In the genomic region with DNA sequence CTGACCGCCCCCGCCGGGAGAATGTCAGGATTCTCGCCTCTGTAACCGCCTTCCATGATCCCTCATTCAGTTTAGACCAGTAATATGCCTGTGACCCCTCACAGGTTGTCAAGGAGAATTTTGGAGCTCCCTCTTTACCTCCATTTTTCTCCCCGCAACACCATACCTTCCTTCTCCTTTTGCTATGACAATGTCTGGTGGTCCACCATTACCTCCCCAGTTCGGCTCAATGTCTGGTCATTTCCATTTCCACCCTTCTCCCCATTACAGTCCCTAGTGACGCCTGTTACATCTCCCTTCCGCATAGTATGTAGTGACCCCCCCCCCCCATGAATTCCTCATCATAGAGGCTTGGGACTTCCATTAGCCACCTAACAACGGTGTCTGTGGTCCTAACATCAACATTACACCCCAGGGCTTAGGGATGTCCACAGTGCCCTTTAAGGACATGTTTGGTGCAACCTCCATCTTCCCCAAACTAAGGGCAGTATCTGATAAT, we compare ENCODE assay signal across 8 cellular contexts. TPM values are rescaled to one million over a fixed set of nuclear protein-coding genes. Genes with fewer than 3 reads are reported as not detected.
A peak's percentile ranks its signal among the peaks of the same experiment; 100 is the strongest.
DNase-seq lines count a peak whose midpoint lies in the region; ATAC-seq and TF ChIP-seq lines count a peak whose summit lies in the region.

No MANE protein-coding gene starts in this region.

- H3K79me2 ChIP-seq in mammary epithelial cell (ENCODE audit: insufficient read depth, low read length) = peaks cover 24% of the 10 kb centered on the region

- H3K4me1 Mint-ChIP-seq in stimulated activated naive CD8-positive, alpha-beta T cell treated with anti-CD3 and anti-CD28 coated beads, Interleukin-15, Interleukin-2, amounts not matched to agents 100 ng/mL and 50 ng/mL, for 24 hours (ENCODE audit: low read depth) = peaks cover 42% of the 10 kb centered on the region

- no peak for TF ChIP-seq CTCF in mammary epithelial cell (conservative IDR thresholded peaks at IDR 0.05 in 1 of 2, IDR thresholded peaks at IDR 0.05 in 1 of 2; ENCODE audit: extremely low read depth in 1 of 2, insufficient read depth in 1 of 2, low read depth in 1 of 2, low read length in 2 of 2)

- H3K4me3 ChIP-seq in mammary epithelial cell (replicated peaks in 1 of 3; ENCODE audit: insufficient read depth in 1 of 3, low read depth in 2 of 3, low read length in 3 of 3) = peak overlapping the region; percentile 72 to 76 (median 72)
- H3K4me3 ChIP-seq in mononuclear cell (ENCODE audit: low read length) = peak overlapping the region; percentile 71
- peak overlapping the region; percentile 25 to 76 for H3K4me3 ChIP-seq in aorta (ENCODE audit: low read length in 2 of 2)

- H3K36me3 Mint-ChIP-seq in stimulated activated naive CD8-positive, alpha-beta T cell treated with anti-CD3 and anti-CD28 coated beads, Interleukin-15, Interleukin-2, amounts not matched to agents 100 ng/mL and 50 ng/mL, for 24 hours (ENCODE audit: low read depth) = peaks cover 18% of the 10 kb centered on the region

- H3K4me1 ChIP-seq in mammary epithelial cell (ENCODE audit: insufficient read depth, low read length) = peaks cover 8% of the 10 kb centered on the region
- H3K4me1 ChIP-seq in mononuclear cell (ENCODE audit: insufficient read depth, low read length) = peaks cover 43% of the 10 kb centered on the region
- no peaks in the 10 kb centered on the region for H3K4me1 ChIP-seq in aorta (ENCODE audit: control insufficient read depth in 1 of 2, insufficient read depth in 2 of 2, low read length in 2 of 2)

- WGBS in mammary epithelial cell (ENCODE audit: low coverage, missing lambda C conversion rate) = 29% methylated on average over 10 of the region's 10 CpGs
- WGBS in aorta, 2 donors = 2 to 24% methylated on average over 10 of the region's 10 CpGs

- in situ Hi-C loops in mammary epithelial cell (cut with MboI; ENCODE audit: low sequenced_read_pairs in 2 of 2) = loop anchor here in 1 of 2 donors (10.0 kb wide), 1 partner anchor 83 kb away; no protein-coding TSS in a partner anchor

- no TSS peak for BruUV-seq in mammary epithelial cell (replicated peaks; lab: Mats Ljungman, UMichigan)

- H4K20me1 ChIP-seq in mammary epithelial cell (ENCODE audit: insufficient read depth, low read length) = no peaks in the 10 kb centered on the region

- peak overlapping the region; percentile 90 for H3K4me3 Mint-ChIP-seq in stimulated activated naive CD8-positive, alpha-beta T cell treated with anti-CD3 and anti-CD28 coated beads, Interleukin-15, Interleukin-2, amounts not matched to agents 100 ng/mL and 50 ng/mL, for 24 hours

- peak overlapping the region; percentile 67 for H3K4me2 ChIP-seq in mammary epithelial cell (ENCODE audit: insufficient read depth, low read depth, low read length)

- no peaks in the 10 kb centered on the region for H3K36me3 ChIP-seq in mammary epithelial cell (ENCODE audit: insufficient read depth, low read length)
- peaks cover 0 to 1% of the 10 kb centered on the region in 2 donors for H3K36me3 ChIP-seq in aorta (ENCODE audit: control insufficient read depth in 1 of 2, insufficient read depth in 2 of 2, low read length in 1 of 2)

- H3K9me3 ChIP-seq in mammary epithelial cell (replicated peaks; ENCODE audit: insufficient read depth, low read length) = no peaks in the 10 kb centered on the region
- H3K9me3 ChIP-seq in mononuclear cell (ENCODE audit: low read depth, low read length) = no peaks in the 10 kb centered on the region
- H3K9me3 ChIP-seq in aorta (ENCODE audit: control insufficient read depth, low read length) = no peaks in the 10 kb centered on the region

- H3K27ac Mint-ChIP-seq in stimulated activated naive CD8-positive, alpha-beta T cell treated with anti-CD3 and anti-CD28 coated beads, Interleukin-15, Interleukin-2, amounts not matched to agents 100 ng/mL and 50 ng/mL, for 24 hours = peak overlapping the region; percentile 92

- intact Hi-C loops in mammary epithelial cell (cut with micrococcal nuclease) = loop anchor here (1.0 to 5.0 kb wide), 6 partner anchors 21 to 276 kb away; a partner anchor contains a TSS
- intact Hi-C loops in aorta (cut with DNase I) = loop anchor here in 1 of 2 donors (5.0 kb wide), 1 partner anchor 81 kb away; no protein-coding TSS in a partner anchor

- H3K27ac ChIP-seq in mammary epithelial cell (ENCODE audit: insufficient read depth, low read depth, low read length) (peak overlapping the region; percentile 54), aorta (ENCODE audit: low read depth in 1 of 2, low read length in 2 of 2) (peak overlapping the region in 1 of 2 donors; percentile 55)

- peak overlapping the region; percentile 64 for H2AFZ ChIP-seq in mammary epithelial cell (ENCODE audit: low read depth, low read length)

- no peaks in the 10 kb centered on the region for H3K27me3 Mint-ChIP-seq in stimulated activated naive CD8-positive, alpha-beta T cell treated with anti-CD3 and anti-CD28 coated beads, Interleukin-15, Interleukin-2, amounts not matched to agents 100 ng/mL and 50 ng/mL, for 24 hours

- DNase-seq in stimulated activated naive CD8-positive, alpha-beta T cell treated with anti-CD3 and anti-CD28 coated beads, Interleukin-15, Interleukin-2, amounts not matched to agents 100 U/mL and 50 U/mL, for 24 hours = no peak
- no peak for DNase-seq in mammary epithelial cell
- DNase-seq in aorta = no peak
- DNase-seq in NCI-H1694 (lab: John Stamatoyannopoulos, UW) = no peak
- DNase-seq in nucleus accumbens (lab: John Stamatoyannopoulos, UW) = no peak

- no peak for ATAC-seq in stimulated activated naive CD8-positive, alpha-beta T cell treated with anti-CD3 and anti-CD28 coated beads, Interleukin-15, Interleukin-2, amounts not matched to agents 100 U/mL and 50 U/mL, for 24 hours
- no peak for ATAC-seq in aorta (ENCODE audit: low FRiP score)
- no peak for ATAC-seq in HG02642 (IDR thresholded peaks at IDR 0.05; ENCODE audit: poor library complexity, unreplicated experiment)

- H3K9ac ChIP-seq in mammary epithelial cell (ENCODE audit: insufficient read depth, low read length) = peak overlapping the region; percentile 84

- no peaks in the 10 kb centered on the region for H3K27me3 ChIP-seq in mammary epithelial cell (ENCODE audit: insufficient read depth, low read length)
- no peaks in the 10 kb centered on the region for H3K27me3 ChIP-seq in mononuclear cell (ENCODE audit: insufficient read depth, low read length)
- no peaks in the 10 kb centered on the region for H3K27me3 ChIP-seq in aorta (ENCODE audit: control insufficient read depth in 1 of 2, insufficient read depth in 2 of 2, low read length in 1 of 2)

- CTCF ChIA-PET in mammary epithelial cell (lab: Charles Lee; ENCODE audit: low non-redundant PET) = no interaction called here

- dilution Hi-C loops in mammary epithelial cell (cut with HindIII; ENCODE audit: low sequenced_read_pairs) = no loop called here

- no peaks in the 10 kb centered on the region for H3K9me3 Mint-ChIP-seq in stimulated activated naive CD8-positive, alpha-beta T cell treated with anti-CD3 and anti-CD28 coated beads, Interleukin-15, Interleukin-2, amounts not matched to agents 100 ng/mL and 50 ng/mL, for 24 hours

RNA-seq across cellular contexts. Expression of a gene that starts 0.7 kb away (rescaled TPM):
- 10 to 100 TPM; 15.8 to 48.6 TPM for total RNA-seq in mammary epithelial cell
- polyA plus RNA-seq in mammary epithelial cell = 36.9 TPM
- 35.6 TPM for polyA minus RNA-seq in mammary epithelial cell
- total RNA-seq in mononuclear cell = 48.4 TPM
- 10 to 100 TPM; 51.5 to 59.0 TPM for total RNA-seq in aorta
- 100 to 1,000 TPM in 1 of 2 donors, 10 to 100 TPM in 1; 37.4 to 115 TPM for polyA plus RNA-seq in aorta

RNA-seq across cellular contexts. Expression of a gene that starts 20.5 kb away (rescaled TPM):
- total RNA-seq in mammary epithelial cell (100 to 1,000 TPM; 170 to 219 TPM), mononuclear cell (70.5 TPM), aorta (1,000 to 10,000 TPM; 1,378 to 1,710 TPM)
- polyA plus RNA-seq in mammary epithelial cell (582 TPM), aorta (1,000 to 10,000 TPM in 1 of 2 donors, 100 to 1,000 TPM in 1; 775 to 3,088 TPM)
- 755 TPM for polyA minus RNA-seq in mammary epithelial cell

RNA-seq across cellular contexts. Expression of a gene that starts 58.0 kb away (rescaled TPM):
- total RNA-seq in mammary epithelial cell = under 1 TPM; under 0.01 to 0.45 TPM
- polyA plus RNA-seq in mammary epithelial cell = 0.10 TPM
- 0.21 TPM for polyA minus RNA-seq in mammary epithelial cell
- 0.21 TPM for total RNA-seq in mononuclear cell
- 1 to 10 TPM; 1.5 TPM for total RNA-seq in aorta
- 1 to 10 TPM in 1 of 2 donors, under 1 TPM in 1; 0.90 to 1.9 TPM for polyA plus RNA-seq in aorta

Comparison
In these comparisons a context has a peak if more than half of its experiments do, and no peak if none do; other contexts are left out.
1. RNA of a gene that starts 20.5 kb away (total RNA-seq): 1,378 to 1,710 TPM in aorta; 170 to 219 TPM in mammary epithelial cell and 70.5 TPM in mononuclear cell (single experiment); every median in the first group is over 4 times any median in the second.
2. Peak in every context shown above with its lines, with median percentiles within 50 percentile points of each other: H3K4me3 ChIP-seq.